ENCODE assay signal across 7 cellular contexts in genomic region chr19:55485439-55486011, GRCh38. TPM values are rescaled to one million over a fixed set of nuclear protein-coding genes. Genes with fewer than 3 reads are reported as not detected.
DNase-seq lines count a peak whose midpoint lies in the region; ATAC-seq and TF ChIP-seq lines count a peak whose summit lies in the region.
"Had no signal": no experiment of that assay in that cellular context is flagged by ENCODE, and none has a peak within 500 bp of the region (broad histone marks: within the 10 kb centered on the region; RNA-seq: fewer than 3 reads in every experiment).

No MANE protein-coding gene starts in this region.

- no peaks in the 10 kb centered on the region for H3K9me3 ChIP-seq in stomach smooth muscle (ENCODE audit: control insufficient read depth in 2 of 2, low read length in 2 of 2)
- H3K9me3 ChIP-seq: neutrophil had no signal

- ATAC-seq in HG03135 (IDR thresholded peaks at IDR 0.05; ENCODE audit: unreplicated experiment): no peak

- H3K9ac ChIP-seq in stomach smooth muscle (ENCODE audit: low read length in 2 of 2): peak overlapping the region; percentile 62 to 75

- TF ChIP-seq CTCF in epithelial cell of proximal tubule (conservative IDR thresholded peaks at IDR 0.05; ENCODE audit: low read depth, low read length): no peak

- H3K27ac ChIP-seq in stomach smooth muscle (ENCODE audit: low read length): peak overlapping the region; percentile 96
- H3K27ac ChIP-seq: neutrophil had no signal

- no peaks in the 10 kb centered on the region for H3K27me3 ChIP-seq in stomach smooth muscle (ENCODE audit: control insufficient read depth in 1 of 2, insufficient read depth in 2 of 2, low read length in 2 of 2)

- H3K4me1 ChIP-seq in stomach smooth muscle (ENCODE audit: control insufficient read depth, insufficient read depth, low read length): peaks cover 61% of the 10 kb centered on the region

- DNase-seq in NCI-H82 (lab: John Stamatoyannopoulos, UW) (peak; percentile 52), NCI-H82 treated with DMSO at 0.1 percent for 48 hours (lab: John Stamatoyannopoulos, UW; ENCODE audit: unreplicated experiment) (no peak), epithelial cell of proximal tubule (ENCODE audit: low read depth) (no peak), NCI-H774 (lab: John Stamatoyannopoulos, UW) (no peak)

- H3K36me3 ChIP-seq in stomach smooth muscle (ENCODE audit: control insufficient read depth in 2 of 2, insufficient read depth in 2 of 2, low read length in 2 of 2): peaks cover 0 to 2% of the 10 kb centered on the region in 2 donors

- H3K4me3 ChIP-seq in epithelial cell of proximal tubule (ENCODE audit: low read depth, low read length) (peak overlapping the region; percentile 76), stomach smooth muscle (ENCODE audit: low read length in 2 of 2) (peak overlapping the region; percentile 65 to 78)

RNA-seq across cellular contexts. Expression of gene NAT14, which starts 0.5 kb away (rescaled TPM):
- 29.0 and 29.2 TPM in 2 replicates for total RNA-seq in epithelial cell of proximal tubule

RNA-seq across cellular contexts. Expression of gene SSC5D, which starts 2.7 kb away (rescaled TPM):
- 0.86 TPM in 1 of 2 replicates, not detected in the other for total RNA-seq in epithelial cell of proximal tubule

RNA-seq across cellular contexts. Expression of gene ZNF628, which starts 9.1 kb away (rescaled TPM):
- total RNA-seq in epithelial cell of proximal tubule: 4.2 and 6.2 TPM in 2 replicates

RNA-seq across cellular contexts. Expression of gene C19orf85, which starts 21.0 kb away (rescaled TPM):
- total RNA-seq in epithelial cell of proximal tubule: not detected in 2 replicates

RNA-seq across cellular contexts. Expression of gene ISOC2, which starts 24.1 kb away (rescaled TPM):
- 58.7 and 71.2 TPM in 2 replicates for total RNA-seq in epithelial cell of proximal tubule
